Comparison of ENCODE assay signal across 9 cellular contexts in genomic region chr22:46295277-46295971, GRCh38. TPM values are rescaled to one million over a fixed set of nuclear protein-coding genes. Genes with fewer than 3 reads are reported as not detected.
A peak's percentile ranks its signal among the peaks of the same experiment; 100 is the strongest.
DNase-seq lines count a peak whose midpoint lies in the region; ATAC-seq and TF ChIP-seq lines count a peak whose summit lies in the region.
"Had no signal": no experiment of that assay in that cellular context is flagged by ENCODE, and none has a peak within 500 bp of the region (broad histone marks: within the 10 kb centered on the region; RNA-seq: fewer than 3 reads in every experiment).

No MANE protein-coding gene starts in this region.

- DNase-seq in DMS53 (lab: John Stamatoyannopoulos, UW) (peak; percentile 27), DMS53 treated with DMSO at 0.1 percent for 48 hours (lab: John Stamatoyannopoulos, UW; ENCODE audit: unreplicated experiment) (no peak), NCI-H2196 treated with DMSO at 0.1 percent for 48 hours (lab: John Stamatoyannopoulos, UW; ENCODE audit: unreplicated experiment) (no peak)
- no peak for DNase-seq in central memory CD4-positive, alpha-beta T cell
- no peak for DNase-seq in stimulated activated naive CD4-positive, alpha-beta T cell (lab: John Stamatoyannopoulos, UW)

- no peaks in the 10 kb centered on the region for H4K20me1 ChIP-seq in SU-DHL-6 (ENCODE audit: low read depth, low read length)

- TF ChIP-seq POLR2A in gastroesophageal sphincter (IDR thresholded peaks at IDR 0.05) = no peak

- no peak for ATAC-seq in gastroesophageal sphincter

- H3K9me3 ChIP-seq in SU-DHL-6 (ENCODE audit: insufficient read depth, low read length) (no peaks in the 10 kb centered on the region), gastroesophageal sphincter (peaks cover 0 to 11% (median 0%) of the 10 kb centered on the region in 3 donors)

- H3K4me1 ChIP-seq in gastroesophageal sphincter = peaks cover 0 to 25% (median 15%) of the 10 kb centered on the region in 3 donors

- H3K27me3 ChIP-seq in SU-DHL-6 (ENCODE audit: low read length) (no peaks in the 10 kb centered on the region), gastroesophageal sphincter (no peaks in the 10 kb centered on the region)

- peak overlapping the region; percentile 80 for H3K9ac ChIP-seq in SU-DHL-6 (ENCODE audit: low read length)

- H3K4me3 ChIP-seq in SU-DHL-6 (ENCODE audit: insufficient read depth, low read length, poor library complexity, severe bottlenecking) (peak overlapping the region; percentile 82), gastroesophageal sphincter (peak overlapping the region in 1 of 2 donors; percentile 64), skin epidermis (peak overlapping the region in 6 of 7 experiments; percentile 51 to 73 (median 66))

- TF ChIP-seq CTCF in SU-DHL-6 (IDR thresholded peaks at IDR 0.05; ENCODE audit: insufficient read depth, low read length, poor library complexity, severe bottlenecking) = no peak
- no peak for TF ChIP-seq CTCF in gastroesophageal sphincter (IDR thresholded peaks at IDR 0.05)

- no peaks in the 10 kb centered on the region for H3K9me2 ChIP-seq in SU-DHL-6 (replicated peaks; ENCODE audit: insufficient read depth, low read length)

- H3K36me3 ChIP-seq in SU-DHL-6 (ENCODE audit: low read length) (peaks cover 11% of the 10 kb centered on the region; the same call in 1 of the 2 replicates), gastroesophageal sphincter (peaks cover 0 to 38% of the 10 kb centered on the region in 2 donors)

- H3K79me2 ChIP-seq in SU-DHL-6 (ENCODE audit: insufficient read depth, low read length) = peaks cover 27% of the 10 kb centered on the region

- WGBS in gastroesophageal sphincter (ENCODE audit: low coverage in 1 of 2), 2 donors = 40 to 51% methylated on average over 2 to 4 of the region's 4 CpGs

- no peak for TF ChIP-seq EP300 in gastroesophageal sphincter (IDR thresholded peaks at IDR 0.05)

- peaks cover 4% of the 10 kb centered on the region; the same call in 1 of the 2 replicates for H3F3A ChIP-seq in SU-DHL-6 (ENCODE audit: insufficient read depth)

- peak overlapping the region; percentile 100 for H3K4me2 ChIP-seq in SU-DHL-6 (ENCODE audit: low read depth, low read length, poor library complexity, severe bottlenecking)

- peak overlapping the region; percentile 61 for H2AFZ ChIP-seq in SU-DHL-6 (ENCODE audit: low read depth, low read length, severe bottlenecking)

- H3K27ac ChIP-seq in SU-DHL-6 (ENCODE audit: low read depth, low read length) (peak overlapping the region; percentile 75), gastroesophageal sphincter (peak overlapping the region; percentile 83 to 91 (median 88)), skin epidermis (peak overlapping the region in 17 of 21 experiments; percentile 76 to 97 (median 94))

RNA-seq across cellular contexts. Expression of gene GTSE1, which starts 1.2 kb away (rescaled TPM):
- total RNA-seq in gastroesophageal sphincter = under 1 TPM in 3 of 4 donors, not detected in 1; 0.13 to 0.20 (median 0.19) TPM

RNA-seq across cellular contexts. Expression of gene TTC38, which starts 27.6 kb away (rescaled TPM):
- total RNA-seq in gastroesophageal sphincter = 10 to 100 TPM; 21.8 to 61.8 (median 33.3) TPM

RNA-seq across cellular contexts. Expression of gene PKDREJ, which starts 32.3 kb away (rescaled TPM):
- total RNA-seq in gastroesophageal sphincter = under 1 TPM in 3 of 4 donors, not detected in 1; under 0.01 to 0.23 (median 0.10) TPM
- total RNA-seq: A172 had no signal

RNA-seq across cellular contexts. Expression of gene TRMU, which starts 40.1 kb away (rescaled TPM):
- 10 to 100 TPM in 3 of 4 donors, 1 to 10 TPM in 1; 9.9 to 33.8 (median 24.6) TPM for total RNA-seq in gastroesophageal sphincter

RNA-seq across cellular contexts. Expression of gene CDPF1, which starts 45.3 kb away (rescaled TPM):
- total RNA-seq in gastroesophageal sphincter = 10 to 100 TPM; 14.9 to 27.1 (median 18.7) TPM
